ENCODE assay signal across 24 cellular contexts in the genomic region with DNA sequence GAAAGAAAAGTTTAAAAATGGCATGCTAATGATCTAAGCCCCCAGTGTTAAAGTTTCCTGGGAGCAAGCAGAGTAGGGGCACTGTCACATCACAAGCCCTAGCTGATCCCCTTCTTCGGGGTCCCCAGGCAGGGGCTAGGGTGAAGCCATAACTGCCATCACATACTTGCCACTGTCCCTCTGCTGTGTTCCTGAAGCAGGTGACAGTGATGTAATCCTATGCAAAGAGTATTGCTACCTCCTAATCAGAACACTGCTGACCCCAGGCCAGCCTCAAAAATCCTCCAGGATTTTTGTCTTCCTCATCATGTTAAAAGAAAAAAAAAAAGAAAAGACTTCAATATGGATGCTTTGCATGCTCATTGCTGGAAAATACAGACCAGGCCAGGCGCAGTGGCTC. TPM values are rescaled to one million over a fixed set of nuclear protein-coding genes. Genes with fewer than 3 reads are reported as not detected.
A peak's percentile ranks its signal among the peaks of the same experiment; 100 is the strongest.
DNase-seq lines count a peak whose midpoint lies in the region; ATAC-seq and TF ChIP-seq lines count a peak whose summit lies in the region.
"Had no signal": no experiment of that assay in that cellular context is flagged by ENCODE, and none has a peak within 500 bp of the region (broad histone marks: within the 10 kb centered on the region; RNA-seq: fewer than 3 reads in every experiment).

No MANE protein-coding gene starts in this region.

- DNase-seq in natural killer cell (no peak), naive B cell (no peak)
- no peak for DNase-seq in natural killer cell treated with Interleukin-12 subunit alpha and Interleukin-12 subunit beta and Interleukin-15 and Interleukin-18, amount 100 ng/mL, for 72 hours (ENCODE audit: low spot score)
- DNase-seq in activated T-cell treated with anti-CD3 and anti-CD28 coated beads, Interleukin-2, amount 50 U/mL, for 1 hour, result no peak
- no peak for DNase-seq in activated T-cell treated with anti-CD3 and anti-CD28 coated beads, Interleukin-2, amount 50 U/mL, for 48 hours
- DNase-seq: activated CD4-positive, alpha-beta T cell treated with anti-CD3 and anti-CD28 coated beads, Interleukin-2, amount 50 U/mL, for 4 hours; activated CD4-positive, CD25-positive, alpha-beta regulatory T cell; activated CD8-positive, alpha-beta memory T cell treated with anti-CD3 and anti-CD28 coated beads, Interleukin-2, amount 10 ng/mL, durations not matched to agents 7 days and 5 days; activated naive CD4-positive, alpha-beta T cell treated with Interleukin-2 at 50 U/mL for 16 hours; activated T-cell treated with anti-CD3 and anti-CD28 coated beads, Interleukin-2, amount 50 U/mL, for 72 hours; body of pancreas; dorsolateral prefrontal cortex; heart right ventricle; NCI-H1048; NCI-H1694; NCI-H2171; RPMI8226; SJCRH30; stimulated activated CD4-positive, alpha-beta T cell treated with anti-CD3 and anti-CD28 coated beads, Interleukin-1b, Interleukin-23, amount 100 ng/mL, for 48 hours; stimulated activated naive CD8-positive, alpha-beta T cell treated with anti-CD3 and anti-CD28 coated beads, Interleukin-15, amount 100 ng/mL, for 72 hours had no signal

- peak overlapping the region; percentile 45 for H3K4me3 Mint-ChIP-seq in natural killer cell
- no peak overlapping the region for H3K4me3 Mint-ChIP-seq in natural killer cell treated with Interleukin-12 subunit alpha and Interleukin-12 subunit beta and Interleukin-15 and Interleukin-18, amount 100 ng/mL, for 72 hours
- peak overlapping the region; percentile 98 for H3K4me3 Mint-ChIP-seq in activated T-helper 17 cell treated with anti-CD3 and anti-CD28 coated beads, Interleukin-2, amount 50 U/mL, for 72 hours
- peak overlapping the region; percentile 12 to 92 (median 40) for H3K4me3 Mint-ChIP-seq in naive B cell

- ATAC-seq in natural killer cell, result no peak
- ATAC-seq in natural killer cell treated with Interleukin-12 subunit alpha and Interleukin-12 subunit beta and Interleukin-15 and Interleukin-18, amount 100 ng/mL, for 72 hours, result no peak
- no peak for ATAC-seq in activated T-helper 17 cell treated with anti-CD3 and anti-CD28 coated beads, Interleukin-2, amount 50 U/mL, for 72 hours (replicated peaks)
- ATAC-seq in naive B cell (ENCODE audit: low read depth in 2 of 2), result no peak
- no peak for ATAC-seq in HG03097 (IDR thresholded peaks at IDR 0.05; ENCODE audit: low FRiP score, unreplicated experiment)
- ATAC-seq: activated CD8-positive, alpha-beta memory T cell treated with anti-CD3 and anti-CD28 coated beads, Interleukin-2, amount 10 ng/mL, durations not matched to agents 7 days and 5 days; activated T-cell treated with anti-CD3 and anti-CD28 coated beads, Interleukin-2, amount 50 U/mL, for 72 hours; heart right ventricle; stimulated activated naive CD8-positive, alpha-beta T cell treated with anti-CD3 and anti-CD28 coated beads, Interleukin-15, amount 100 ng/mL, for 72 hours had no signal

- peaks cover 19 to 21% of the 10 kb centered on the region in 2 donors for H3K4me1 Mint-ChIP-seq in natural killer cell
- peaks cover 13 to 19% of the 10 kb centered on the region in 2 donors for H3K4me1 Mint-ChIP-seq in natural killer cell treated with Interleukin-12 subunit alpha and Interleukin-12 subunit beta and Interleukin-15 and Interleukin-18, amount 100 ng/mL, for 72 hours (ENCODE audit: low read depth in 2 of 2)
- H3K4me1 Mint-ChIP-seq in activated T-helper 17 cell treated with anti-CD3 and anti-CD28 coated beads, Interleukin-2, amount 50 U/mL, for 72 hours, result peaks cover 6% of the 10 kb centered on the region
- H3K4me1 Mint-ChIP-seq in naive B cell, result peaks cover 13 to 25% (median 18%) of the 10 kb centered on the region in 3 donors

- TF ChIP-seq CTCF in natural killer cell (IDR thresholded peaks at IDR 0.05), result no peak

- intact Hi-C loops in natural killer cell (cut with micrococcal nuclease), result no loop called here

- H3K27me3 Mint-ChIP-seq in natural killer cell (ENCODE audit: low read depth in 2 of 2), result peaks cover 0 to 6% of the 10 kb centered on the region in 2 donors
- peaks cover 0 to 4% of the 10 kb centered on the region in 2 donors for H3K27me3 Mint-ChIP-seq in natural killer cell treated with Interleukin-12 subunit alpha and Interleukin-12 subunit beta and Interleukin-15 and Interleukin-18, amount 100 ng/mL, for 72 hours
- H3K27me3 Mint-ChIP-seq in activated T-helper 17 cell treated with anti-CD3 and anti-CD28 coated beads, Interleukin-2, amount 50 U/mL, for 72 hours, result no peaks in the 10 kb centered on the region
- no peaks in the 10 kb centered on the region for H3K27me3 Mint-ChIP-seq in naive B cell
- H3K27me3 Mint-ChIP-seq: stimulated activated naive CD8-positive, alpha-beta T cell treated with anti-CD3 and anti-CD28 coated beads, Interleukin-15, amount 100 ng/mL, for 72 hours had no signal

- H3K36me3 Mint-ChIP-seq in natural killer cell, result no peaks in the 10 kb centered on the region
- H3K36me3 Mint-ChIP-seq in natural killer cell treated with Interleukin-12 subunit alpha and Interleukin-12 subunit beta and Interleukin-15 and Interleukin-18, amount 100 ng/mL, for 72 hours, result peaks cover 7% of the 10 kb centered on the region
- H3K36me3 Mint-ChIP-seq in activated T-helper 17 cell treated with anti-CD3 and anti-CD28 coated beads, Interleukin-2, amount 50 U/mL, for 72 hours (ENCODE audit: low read depth), result peaks cover 42% of the 10 kb centered on the region
- H3K36me3 Mint-ChIP-seq in naive B cell, result no peaks in the 10 kb centered on the region

- no peaks in the 10 kb centered on the region for H3K9me3 Mint-ChIP-seq in natural killer cell
- H3K9me3 Mint-ChIP-seq in natural killer cell treated with Interleukin-12 subunit alpha and Interleukin-12 subunit beta and Interleukin-15 and Interleukin-18, amount 100 ng/mL, for 72 hours, result no peaks in the 10 kb centered on the region
- no peaks in the 10 kb centered on the region for H3K9me3 Mint-ChIP-seq in activated T-helper 17 cell treated with anti-CD3 and anti-CD28 coated beads, Interleukin-2, amount 50 U/mL, for 72 hours
- H3K9me3 Mint-ChIP-seq in naive B cell, result no peaks in the 10 kb centered on the region
- H3K9me3 Mint-ChIP-seq: stimulated activated naive CD8-positive, alpha-beta T cell treated with anti-CD3 and anti-CD28 coated beads, Interleukin-15, amount 100 ng/mL, for 72 hours had no signal

- peak overlapping the region in 1 of 2 donors; percentile 51 for H3K27ac Mint-ChIP-seq in natural killer cell
- H3K27ac Mint-ChIP-seq in natural killer cell treated with Interleukin-12 subunit alpha and Interleukin-12 subunit beta and Interleukin-15 and Interleukin-18, amount 100 ng/mL, for 72 hours, result no peak overlapping the region
- H3K27ac Mint-ChIP-seq in activated T-helper 17 cell treated with anti-CD3 and anti-CD28 coated beads, Interleukin-2, amount 50 U/mL, for 72 hours, result no peak overlapping the region
- H3K27ac Mint-ChIP-seq in naive B cell, result peak overlapping the region in 1 of 6 donors; percentile 30
- H3K27ac Mint-ChIP-seq: activated CD8-positive, alpha-beta memory T cell treated with anti-CD3 and anti-CD28 coated beads, Interleukin-2, amount 10 ng/mL, durations not matched to agents 7 days and 5 days; activated T-cell treated with anti-CD3 and anti-CD28 coated beads, Interleukin-2, amount 50 U/mL, for 72 hours; stimulated activated naive CD8-positive, alpha-beta T cell treated with anti-CD3 and anti-CD28 coated beads, Interleukin-15, amount 100 ng/mL, for 72 hours had no signal

RNA-seq across cellular contexts. Expression of a gene that starts 1.2 kb away (rescaled TPM):
- total RNA-seq in natural killer cell, result 10 to 100 TPM; 11.9 to 19.6 (median 15.8) TPM
- 10 to 100 TPM; 34.8 to 62.4 TPM for total RNA-seq in natural killer cell treated with Interleukin-12 subunit alpha and Interleukin-12 subunit beta and Interleukin-15 and Interleukin-18, amount 100 ng/mL, for 72 hours
- 10 to 100 TPM; 53.7 to 64.4 TPM for total RNA-seq in activated T-helper 17 cell treated with anti-CD3 and anti-CD28 coated beads, Interleukin-2, amount 50 U/mL, for 72 hours
- 10 to 100 TPM; 16.0 to 26.8 (median 24.1) TPM for polyA plus RNA-seq in naive B cell (ENCODE audit: low read depth in 6 of 6)

RNA-seq across cellular contexts. Expression of a gene that starts 45.7 kb away (rescaled TPM):
- 10 to 100 TPM; 25.5 to 29.5 (median 28.8) TPM for total RNA-seq in natural killer cell
- 10 to 100 TPM; 52.3 to 62.0 TPM for total RNA-seq in natural killer cell treated with Interleukin-12 subunit alpha and Interleukin-12 subunit beta and Interleukin-15 and Interleukin-18, amount 100 ng/mL, for 72 hours
- 10 to 100 TPM; 59.5 to 76.7 TPM for total RNA-seq in activated T-helper 17 cell treated with anti-CD3 and anti-CD28 coated beads, Interleukin-2, amount 50 U/mL, for 72 hours
- polyA plus RNA-seq in naive B cell (ENCODE audit: low read depth in 6 of 6), result 10 to 100 TPM in 1 of 6 donors, 1 to 10 TPM in 5; 5.8 to 12.8 (median 8.3) TPM

RNA-seq across cellular contexts. Expression of a gene that starts 46.5 kb away (rescaled TPM):
- total RNA-seq in natural killer cell, result not detected
- not detected for total RNA-seq in natural killer cell treated with Interleukin-12 subunit alpha and Interleukin-12 subunit beta and Interleukin-15 and Interleukin-18, amount 100 ng/mL, for 72 hours
- under 1 TPM; 0.06 to 0.93 TPM for total RNA-seq in activated T-helper 17 cell treated with anti-CD3 and anti-CD28 coated beads, Interleukin-2, amount 50 U/mL, for 72 hours
- polyA plus RNA-seq in naive B cell (ENCODE audit: low read depth in 6 of 6), result not detected
- total RNA-seq: activated CD8-positive, alpha-beta memory T cell treated with anti-CD3 and anti-CD28 coated beads, Interleukin-2, amount 10 ng/mL, durations not matched to agents 7 days and 5 days; G401; NCI-H460 had no signal
- polyA plus RNA-seq: heart right ventricle had no signal
